8 cellular contexts compared by ENCODE assay signal in genomic region chr1:23978825-23979224, GRCh38. TPM values are rescaled to one million over a fixed set of nuclear protein-coding genes. Genes with fewer than 3 reads are reported as not detected.
DNase-seq lines count a peak whose midpoint lies in the region; ATAC-seq, FAIRE-seq and TF ChIP-seq lines count a peak whose summit lies in the region.

No MANE protein-coding gene starts in this region.

- H3K4me1 ChIP-seq in adipocyte (ENCODE audit: control insufficient read depth, insufficient read depth, low read length), result peaks cover 40% of the 10 kb centered on the region
- H3K4me1 ChIP-seq in liver (ENCODE audit: control insufficient read depth in 4 of 4, insufficient read depth in 4 of 4, low read length in 3 of 4), result peaks cover 4 to 34% (median 20%) of the 10 kb centered on the region in 4 donors
- H3K4me1 ChIP-seq in tibial nerve, result peaks cover 0 to 61% (median 39%) of the 10 kb centered on the region in 4 donors

- no peaks in the 10 kb centered on the region for H3K9me3 Mint-ChIP-seq in activated naive CD4-positive, alpha-beta T cell treated with anti-CD3 and anti-CD28 coated beads for 36 hours

- H3K9me3 ChIP-seq in adipocyte (ENCODE audit: control insufficient read depth, low read length), result no peaks in the 10 kb centered on the region
- no peaks in the 10 kb centered on the region for H3K9me3 ChIP-seq in liver (ENCODE audit: control insufficient read depth in 4 of 4, low read length in 3 of 4)
- no peaks in the 10 kb centered on the region for H3K9me3 ChIP-seq in tibial nerve

- peak overlapping the region; percentile 99 for H3K27ac Mint-ChIP-seq in activated naive CD4-positive, alpha-beta T cell treated with anti-CD3 and anti-CD28 coated beads for 36 hours

- H3K4me3 ChIP-seq in adipocyte (ENCODE audit: low read length) (peak overlapping the region; percentile 91), liver (ENCODE audit: low read depth in 1 of 3, low read length in 3 of 3) (peak overlapping the region; percentile 57 to 99 (median 96)), tibial nerve (peak overlapping the region; percentile 70 to 97 (median 93))

- TF ChIP-seq EP300 in tibial nerve (IDR thresholded peaks at IDR 0.05), result no peak

- H3K27me3 ChIP-seq in adipocyte (replicated peaks; ENCODE audit: control insufficient read depth, insufficient read depth, low read length) (no peaks in the 10 kb centered on the region), liver (ENCODE audit: control insufficient read depth in 4 of 4, insufficient read depth in 4 of 4, low read length in 3 of 4) (no peaks in the 10 kb centered on the region), tibial nerve (no peaks in the 10 kb centered on the region)

- CTCF ChIA-PET in activated naive CD4-positive, alpha-beta T cell treated with anti-CD3 and anti-CD28 coated beads for 36 hours (lab: Charles Lee), result interaction anchor here (0.8 to 1.1 kb wide), 2 partner anchors 8 to 18 kb away, joined by 3 to 4 read pairs; no protein-coding TSS in a partner anchor

- no peak overlapping the region for H3K27ac ChIP-seq in liver (ENCODE audit: low read depth in 1 of 2, low read length in 2 of 2)
- peak overlapping the region in 3 of 4 donors; percentile 36 to 99 (median 99) for H3K27ac ChIP-seq in tibial nerve

- peaks cover 54% of the 10 kb centered on the region for H3K36me3 Mint-ChIP-seq in activated naive CD4-positive, alpha-beta T cell treated with anti-CD3 and anti-CD28 coated beads for 36 hours (ENCODE audit: low read depth)

- TF ChIP-seq CTCF in liver (IDR thresholded peaks at IDR 0.05; ENCODE audit: low read depth, low read length, missing input control) (no peak), tibial nerve (IDR thresholded peaks at IDR 0.05) (no peak)

- peak overlapping the region; percentile 98 for H3K9ac ChIP-seq in adipocyte (ENCODE audit: low read length)
- peak overlapping the region; percentile 79 to 98 for H3K9ac ChIP-seq in liver (ENCODE audit: low read depth in 1 of 2, low read length in 2 of 2)

- 7% methylated on average over 4 of the region's 4 CpGs for WGBS in liver
- 1 to 4% methylated on average over 4 of the region's 4 CpGs for WGBS in tibial nerve, 2 donors

- peaks cover 43% of the 10 kb centered on the region for H3K4me1 Mint-ChIP-seq in activated naive CD4-positive, alpha-beta T cell treated with anti-CD3 and anti-CD28 coated beads for 36 hours (ENCODE audit: low read depth)

- ATAC-seq in GM21619 (IDR thresholded peaks at IDR 0.05; ENCODE audit: unreplicated experiment) (no peak), GM18498 (IDR thresholded peaks at IDR 0.05; ENCODE audit: unreplicated experiment) (no peak)

- intact Hi-C loops in activated naive CD4-positive, alpha-beta T cell treated with anti-CD3 and anti-CD28 coated beads for 36 hours (cut with micrococcal nuclease), result no loop called here

- FAIRE-seq in H54 (lab: Jason Lieb, UNC), result no peak

- TF ChIP-seq RAD21 in liver (IDR thresholded peaks at IDR 0.05), result no peak

- no peak for TF ChIP-seq POLR2A in tibial nerve (IDR thresholded peaks at IDR 0.05)
- no peak for TF ChIP-seq POLR2A in H54 (IDR thresholded peaks at IDR 0.05; ENCODE audit: low read depth, low read length)

- peak overlapping the region; percentile 94 for H3K4me3 Mint-ChIP-seq in activated naive CD4-positive, alpha-beta T cell treated with anti-CD3 and anti-CD28 coated beads for 36 hours

- H3K27me3 Mint-ChIP-seq in activated naive CD4-positive, alpha-beta T cell treated with anti-CD3 and anti-CD28 coated beads for 36 hours (ENCODE audit: low read depth), result no peaks in the 10 kb centered on the region

- H3K36me3 ChIP-seq in adipocyte (ENCODE audit: control insufficient read depth, insufficient read depth, low read length, severe bottlenecking), result peaks cover 8% of the 10 kb centered on the region
- H3K36me3 ChIP-seq in liver (ENCODE audit: control insufficient read depth in 4 of 4, insufficient read depth in 3 of 4, low read depth in 1 of 4, low read length in 3 of 4), result peaks cover 0 to 3% (median 1%) of the 10 kb centered on the region in 4 donors
- H3K36me3 ChIP-seq in tibial nerve, result peaks cover 0 to 11% (median 0%) of the 10 kb centered on the region in 3 donors

- no peak for DNase-seq in activated naive CD4-positive, alpha-beta T cell treated with anti-CD3 and anti-CD28 coated beads for 36 hours
- no peak for DNase-seq in activated naive CD4-positive, alpha-beta T cell treated with Interleukin-2 at 50 U/mL for 16 hours
- DNase-seq in adipocyte (ENCODE audit: low read depth) (no peak), tibial nerve (ENCODE audit: low spot score in 2 of 2) (no peak), H54 (ENCODE audit: insufficient read length, low spot score) (no peak)

TF ChIP-seq in liver, 16 proteins besides CTCF, POLR2A, EP300 and RAD21:
- no peak for TF ChIP-seq JUND (IDR thresholded peaks at IDR 0.05)
- no peak for TF ChIP-seq YY1 (IDR thresholded peaks at IDR 0.05)
- no peak for TF ChIP-seq FOXA2 (IDR thresholded peaks at IDR 0.05)

RNA-seq across cellular contexts. Expression of gene SRSF10, which starts 1.3 kb away (rescaled TPM):
- 100 to 1,000 TPM; 169 to 178 TPM for total RNA-seq in activated naive CD4-positive, alpha-beta T cell treated with anti-CD3 and anti-CD28 coated beads for 36 hours
- 10 to 100 TPM; 58.8 to 77.5 TPM for total RNA-seq in liver
- 10 to 100 TPM; 29.9 to 68.7 TPM for polyA plus RNA-seq in liver
- 100 to 1,000 TPM in 1 of 4 donors, 10 to 100 TPM in 3; 58.6 to 113 (median 89.9) TPM for total RNA-seq in tibial nerve

RNA-seq across cellular contexts. Expression of gene PNRC2, which starts 19.2 kb away (rescaled TPM):
- total RNA-seq in activated naive CD4-positive, alpha-beta T cell treated with anti-CD3 and anti-CD28 coated beads for 36 hours, result 100 to 1,000 TPM; 178 to 209 TPM
- total RNA-seq in liver (10 to 100 TPM; 46.5 to 63.6 TPM), tibial nerve (10 to 100 TPM; 73.2 to 88.5 (median 77.5) TPM)
- 10 to 100 TPM; 24.9 to 26.0 TPM for polyA plus RNA-seq in liver

Comparison
In these comparisons a context has a peak if more than half of its experiments do, and no peak if none do; other contexts are left out.
1. H3K27ac ChIP-seq: peak in tibial nerve (3 of 4); none in liver (0 of 2).
2. Peak in every context shown above with its lines, with median percentiles within 50 percentile points of each other: H3K4me3 ChIP-seq.